Comparison of ENCODE assay signal across 14 cellular contexts in the genomic region with DNA sequence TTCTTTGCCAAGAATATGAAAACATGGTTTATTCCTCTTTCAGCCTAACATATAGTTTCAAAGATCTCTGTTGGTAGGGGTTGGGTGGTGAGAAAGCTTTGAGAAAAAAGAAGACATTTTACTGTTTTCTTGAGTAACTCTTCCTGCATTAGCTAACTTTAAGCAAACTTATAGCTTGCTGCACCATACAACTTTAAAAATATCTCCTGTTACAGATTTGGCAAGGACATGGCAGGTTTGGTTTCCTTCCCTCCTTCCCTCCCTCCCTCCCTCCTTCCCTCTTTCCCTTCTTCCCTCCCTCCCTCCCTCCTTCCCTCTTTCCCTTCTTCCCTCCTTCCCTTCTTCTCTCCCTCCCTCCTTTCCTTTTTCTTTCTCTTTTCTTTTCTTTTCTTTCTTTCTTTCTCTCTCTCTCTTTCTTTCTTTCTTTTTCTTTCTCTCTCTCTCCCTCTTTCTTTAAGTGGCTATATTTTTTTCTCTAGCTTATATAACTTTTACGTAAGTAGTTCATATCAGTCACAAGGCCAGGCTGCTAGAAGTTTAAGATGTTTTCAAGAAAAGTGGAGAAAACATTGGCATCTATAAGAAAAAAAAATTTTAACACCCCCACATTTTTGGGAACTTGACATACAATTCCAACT. TPM values are rescaled to one million over a fixed set of nuclear protein-coding genes. Genes with fewer than 3 reads are reported as not detected.
DNase-seq lines count a peak whose midpoint lies in the region; ATAC-seq lines count a peak whose summit lies in the region.
"Had no signal": no experiment of that assay in that cellular context is flagged by ENCODE, and none has a peak within 500 bp of the region (broad histone marks: within the 10 kb centered on the region; RNA-seq: fewer than 3 reads in every experiment).

No MANE protein-coding gene starts in this region.

- no peak overlapping the region for H3K4me3 Mint-ChIP-seq in CD4-positive, CD25-positive, alpha-beta regulatory T cell
- no peak overlapping the region for H3K4me3 Mint-ChIP-seq in T-helper 17 cell
- H3K4me3 Mint-ChIP-seq: CD8-positive, alpha-beta memory T cell had no signal

- no peaks in the 10 kb centered on the region for H3K36me3 ChIP-seq in CD4-positive, CD25-positive, alpha-beta regulatory T cell (ENCODE audit: control insufficient read depth, insufficient read depth, low read length)
- no peaks in the 10 kb centered on the region for H3K36me3 ChIP-seq in subcutaneous abdominal adipose tissue (ENCODE audit: control insufficient read depth in 5 of 5, insufficient read depth in 5 of 5, low read length in 5 of 5)
- no peaks in the 10 kb centered on the region for H3K36me3 ChIP-seq in MG63
- H3K36me3 ChIP-seq: BLaER1 had no signal

- H3K4me3 ChIP-seq in CD4-positive, CD25-positive, alpha-beta regulatory T cell (ENCODE audit: low read depth, low read length): no peak overlapping the region
- no peak overlapping the region for H3K4me3 ChIP-seq in subcutaneous abdominal adipose tissue (ENCODE audit: low read depth in 1 of 5, low read length in 5 of 5)
- H3K4me3 ChIP-seq in MG63: no peak overlapping the region
- H3K4me3 ChIP-seq: BLaER1 had no signal

- H3K27me3 ChIP-seq in CD4-positive, CD25-positive, alpha-beta regulatory T cell (ENCODE audit: control insufficient read depth, insufficient read depth, low read length): no peaks in the 10 kb centered on the region
- H3K27me3 ChIP-seq in subcutaneous abdominal adipose tissue (ENCODE audit: control insufficient read depth in 5 of 5, insufficient read depth in 4 of 5, low read length in 5 of 5) (no peaks in the 10 kb centered on the region), MG63 (no peaks in the 10 kb centered on the region)
- H3K27me3 ChIP-seq: BLaER1 had no signal

- DNase-seq in NOMO-1 (lab: John Stamatoyannopoulos, UW; ENCODE audit: unreplicated experiment in 2 of 2): peak; percentile 13 to 26
- no peak for DNase-seq in NOMO-1 treated with dmso at 0.1 percent for 144 hours (lab: John Stamatoyannopoulos, UW; ENCODE audit: unreplicated experiment)
- DNase-seq in CD4-positive, CD25-positive, alpha-beta regulatory T cell: no peak
- DNase-seq in T-helper 17 cell: no peak
- DNase-seq in MG63: no peak
- no peak for DNase-seq in stimulated activated CD4-positive, alpha-beta T cell treated with anti-CD3 and anti-CD28 coated beads, Interleukin-1b, Interleukin-23, amount 100 ng/mL, for 48 hours
- DNase-seq: 8988T; CD8-positive, alpha-beta memory T cell; COR-L47; GOT3; H7 had no signal

- H3K4me1 Mint-ChIP-seq in CD4-positive, CD25-positive, alpha-beta regulatory T cell: peaks cover 14 to 35% (median 17%) of the 10 kb centered on the region in 4 donors
- peaks cover 10% of the 10 kb centered on the region for H3K4me1 Mint-ChIP-seq in T-helper 17 cell

- H3K27ac Mint-ChIP-seq in CD4-positive, CD25-positive, alpha-beta regulatory T cell: peak overlapping the region in 2 of 3 donors; percentile 52 to 67
- peak overlapping the region; percentile 16 for H3K27ac Mint-ChIP-seq in T-helper 17 cell

- H3K9me3 Mint-ChIP-seq in CD4-positive, CD25-positive, alpha-beta regulatory T cell: peaks cover 0 to 2% (median 0%) of the 10 kb centered on the region in 7 donors
- H3K9me3 Mint-ChIP-seq: CD8-positive, alpha-beta memory T cell had no signal

- ATAC-seq in CD4-positive, CD25-positive, alpha-beta regulatory T cell (ENCODE audit: low read depth in 2 of 2): no peak
- no peak for ATAC-seq in T-helper 17 cell
- ATAC-seq: HCT116 had no signal

- no peak overlapping the region for H3K9ac ChIP-seq in subcutaneous abdominal adipose tissue (ENCODE audit: low read length in 5 of 5)
- H3K9ac ChIP-seq: BLaER1 had no signal

- H3K36me3 Mint-ChIP-seq in CD4-positive, CD25-positive, alpha-beta regulatory T cell: peaks cover 32% of the 10 kb centered on the region
- H3K36me3 Mint-ChIP-seq in T-helper 17 cell (ENCODE audit: low read depth): peaks cover 10% of the 10 kb centered on the region

- H3K27ac ChIP-seq in CD4-positive, CD25-positive, alpha-beta regulatory T cell (ENCODE audit: insufficient read depth, low read length, poor library complexity, severe bottlenecking): no peak overlapping the region
- peak overlapping the region; percentile 42 for H3K27ac ChIP-seq in subcutaneous abdominal adipose tissue (ENCODE audit: low read depth, low read length)
- H3K27ac ChIP-seq: BLaER1 had no signal

- peaks cover 6% of the 10 kb centered on the region for H3K4me1 ChIP-seq in CD4-positive, CD25-positive, alpha-beta regulatory T cell (ENCODE audit: control insufficient read depth, insufficient read depth, low read length, poor library complexity, severe bottlenecking)
- peaks cover 0 to 15% (median 6%) of the 10 kb centered on the region in 5 donors for H3K4me1 ChIP-seq in subcutaneous abdominal adipose tissue (ENCODE audit: control insufficient read depth in 5 of 5, insufficient read depth in 5 of 5, low read length in 5 of 5)
- H3K4me1 ChIP-seq: BLaER1 had no signal

- no peaks in the 10 kb centered on the region for H3K27me3 Mint-ChIP-seq in CD4-positive, CD25-positive, alpha-beta regulatory T cell
- no peaks in the 10 kb centered on the region for H3K27me3 Mint-ChIP-seq in T-helper 17 cell

- H3K9me3 ChIP-seq in CD4-positive, CD25-positive, alpha-beta regulatory T cell (ENCODE audit: control insufficient read depth in 2 of 2, low read length in 2 of 2): no peaks in the 10 kb centered on the region
- no peaks in the 10 kb centered on the region for H3K9me3 ChIP-seq in T-helper 17 cell (ENCODE audit: control insufficient read depth, low read length, poor library complexity, severe bottlenecking)
- no peaks in the 10 kb centered on the region for H3K9me3 ChIP-seq in subcutaneous abdominal adipose tissue (ENCODE audit: control insufficient read depth in 5 of 5, low read length in 5 of 5)
- H3K9me3 ChIP-seq in MG63: no peaks in the 10 kb centered on the region
- H3K9me3 ChIP-seq: BLaER1 had no signal

RNA-seq across cellular contexts. Expression of a gene that starts 26.0 kb away (rescaled TPM):
- 30.1 TPM for total RNA-seq in CD4-positive, CD25-positive, alpha-beta regulatory T cell
- polyA plus RNA-seq in CD4-positive, CD25-positive, alpha-beta regulatory T cell: 10 to 100 TPM; 19.9 to 24.8 (median 22.4) TPM
- 10 to 100 TPM; 32.2 to 69.5 TPM for total RNA-seq in T-helper 17 cell
- total RNA-seq in MG63 (2014; rRNA removed; shearing (Covaris generic); ENCODE audit: low replicate concordance): 20.4 and 33.8 TPM in 2 replicates

Comparison
In these comparisons a context has a peak if more than half of its experiments do, and no peak if none do; other contexts are left out.
1. DNase-seq: peak in NOMO-1 (2 of 2); none in NOMO-1 treated with dmso at 0.1 percent for 144 hours (single experiment), CD4-positive, CD25-positive, alpha-beta regulatory T cell (0 of 3), T-helper 17 cell (0 of 3), MG63 (single experiment) and stimulated activated CD4-positive, alpha-beta T cell treated with anti-CD3 and anti-CD28 coated beads, Interleukin-1b, Interleukin-23, amount 100 ng/mL, for 48 hours (single experiment).